ENCODE assay signal across 30 cellular contexts in the genomic region with DNA sequence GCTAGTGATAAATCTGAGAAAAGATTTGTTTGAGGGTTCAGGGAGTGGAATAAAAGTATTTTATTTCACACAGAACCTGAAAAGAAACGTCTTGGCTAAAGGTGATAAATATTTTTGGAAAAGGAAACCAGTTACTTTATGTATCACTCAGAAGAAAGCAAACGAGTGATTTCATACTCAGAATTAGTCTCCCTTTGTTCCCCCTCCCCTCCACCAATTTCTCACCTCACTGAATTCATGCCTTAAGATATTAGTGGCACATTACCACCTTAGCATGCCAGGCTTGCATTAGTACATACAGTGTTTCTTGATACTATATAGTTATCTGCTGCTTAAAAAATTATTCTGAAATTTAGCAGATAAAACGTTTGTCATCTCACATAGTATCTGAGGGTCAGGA.
"Had no signal": no experiment of that assay in that cellular context is flagged by ENCODE, and none has a peak within 500 bp of the region (broad histone marks: within the 10 kb centered on the region; RNA-seq: fewer than 3 reads in every experiment).

No MANE protein-coding gene starts in this region.

- FAIRE-seq: kidney, pancreas had no signal

- H3K4me3 ChIP-seq: left lung, lower lobe of right lung, pancreas, prostate gland, sigmoid colon, stomach, testis, thyroid gland, transverse colon, upper lobe of left lung, vagina had no signal

- ATAC-seq: left colon; left lung; lower lobe of right lung; naive thymus-derived CD8-positive, alpha-beta T cell; pancreas; right cardiac atrium; stimulated activated naive B cell treated with anti-CD40 and anti-IgM and Interleukin-4, amounts not matched to agents 10 μg/mL and 1 μg/mL and 100 μg/mL, for 72 hours; stimulated activated naive CD8-positive, alpha-beta T cell treated with anti-CD3 and anti-CD28 coated beads, Interleukin-15, Interleukin-2, amounts not matched to agents 100 U/mL and 50 U/mL, for 24 hours had no signal

- H3K9me3 ChIP-seq: pancreas, prostate gland, testis, thyroid gland, transverse colon, vagina had no signal

- DNase-seq: immature natural killer cell; kidney; left colon; left lung; lower lobe of right lung; mammary epithelial cell; mesenchymal stem cell; naive thymus-derived CD8-positive, alpha-beta T cell; nucleus accumbens; pancreas; posterior cingulate gyrus; retina; right cardiac atrium; sigmoid colon; small intestine; stimulated activated CD4-positive, alpha-beta T cell treated with anti-CD3 and anti-CD28 coated beads, Interleukin-1b, Interleukin-23, amount 100 ng/mL, for 48 hours; stimulated activated CD4-positive, alpha-beta T cell treated with anti-CD3 and anti-CD28 coated beads, Interleukin-2, amount 100 ng/mL, for 48 hours; stimulated activated CD4-positive, alpha-beta T cell treated with anti-CD3 and anti-CD28 coated beads, Interleukin-4, amount 100 ng/mL, for 4 hours; stimulated activated CD8-positive, alpha-beta memory T cell treated with anti-CD3 and anti-CD28 coated beads, Interleukin-4, amount 100 ng/mL, for 48 hours; stimulated activated naive B cell treated with anti-CD40 and anti-IgM and Interleukin-4, amounts not matched to agents 10 μg/mL and 1 μg/mL and 100 μg/mL, for 72 hours; stimulated activated naive CD8-positive, alpha-beta T cell treated with anti-CD3 and anti-CD28 coated beads, Interleukin-15, Interleukin-2, amounts not matched to agents 100 U/mL and 50 U/mL, for 24 hours; stomach; testis; thyroid gland; transverse colon; upper lobe of left lung had no signal

- H3K4me1 Mint-ChIP-seq: nephron, neural crest cell had no signal

- H3K27me3 Mint-ChIP-seq: naive thymus-derived CD8-positive, alpha-beta T cell; stimulated activated naive B cell treated with anti-CD40 and anti-IgM and Interleukin-4, amounts not matched to agents 10 μg/mL and 1 μg/mL and 100 μg/mL, for 72 hours had no signal

- H3K27ac ChIP-seq: left lung, lower lobe of right lung, pancreas, prostate gland, sigmoid colon, stomach, testis, thyroid gland, transverse colon, upper lobe of left lung, vagina had no signal

- H3K4me1 ChIP-seq: left lung, lower lobe of right lung, pancreas, prostate gland, sigmoid colon, stomach, testis, thyroid gland, transverse colon, upper lobe of left lung, vagina had no signal

- H3K9me3 Mint-ChIP-seq: immature natural killer cell had no signal

- H3K27ac Mint-ChIP-seq: immature natural killer cell; naive thymus-derived CD8-positive, alpha-beta T cell; nephron; stimulated activated naive B cell treated with anti-CD40 and anti-IgM and Interleukin-4, amounts not matched to agents 10 μg/mL and 1 μg/mL and 100 μg/mL, for 72 hours had no signal

- H3K27me3 ChIP-seq: left lung, pancreas, sigmoid colon, stomach, testis, thyroid gland, transverse colon, upper lobe of left lung, vagina had no signal

- H3K36me3 ChIP-seq: pancreas, prostate gland, thyroid gland had no signal

- H3K4me3 Mint-ChIP-seq: immature natural killer cell; naive thymus-derived CD8-positive, alpha-beta T cell; nephron; neural crest cell; stimulated activated naive B cell treated with anti-CD40 and anti-IgM and Interleukin-4, amounts not matched to agents 10 μg/mL and 1 μg/mL and 100 μg/mL, for 72 hours had no signal
